8 cellular contexts compared by ENCODE assay signal in the genomic region with DNA sequence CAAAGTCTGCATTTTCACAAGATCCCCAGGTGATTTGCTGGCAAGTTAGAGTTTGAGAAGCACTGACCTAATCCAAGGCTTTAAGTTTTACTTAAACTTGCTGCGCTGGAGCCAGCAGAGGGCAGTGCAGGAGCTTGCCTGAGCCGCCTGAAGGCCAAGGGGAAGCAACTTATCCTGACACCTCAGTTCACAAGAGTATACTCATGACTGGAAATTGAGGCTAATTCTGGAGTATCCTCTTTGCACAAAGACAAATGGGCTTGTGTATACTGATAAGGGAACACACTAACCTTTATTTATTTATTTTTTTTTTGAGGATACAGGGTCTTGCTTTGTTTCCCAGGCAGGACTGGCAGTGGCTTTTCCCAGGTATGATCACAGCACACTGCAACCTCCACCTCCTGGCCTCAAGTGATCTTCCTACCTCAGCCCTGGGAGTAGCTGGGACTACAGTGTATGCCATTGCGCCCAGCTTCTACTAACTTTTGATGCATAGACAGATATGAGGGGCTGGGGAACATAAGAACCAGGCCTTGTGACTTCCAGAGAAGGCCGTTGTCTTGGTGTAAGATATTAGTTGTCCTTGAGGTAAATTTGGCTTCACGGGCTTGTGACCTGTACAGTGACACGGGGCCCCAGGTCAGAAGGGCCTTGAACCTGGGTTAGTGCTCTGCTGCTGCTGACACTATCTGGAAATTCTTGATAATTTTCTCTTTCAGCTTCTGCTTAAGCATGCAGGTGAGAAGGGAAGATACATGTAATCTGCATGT.
DNase-seq lines count a peak whose midpoint lies in the region; FAIRE-seq and TF ChIP-seq lines count a peak whose summit lies in the region.

No MANE protein-coding gene starts in this region.

- in situ Hi-C loops in HAP-1 (cut with MboI; ENCODE audit: low sequenced_read_pairs) (no loop called here), T47D (cut with HindIII; ENCODE audit: low pct_unique_long_range_greater_than_20kb, low sequenced_read_pairs) (no loop called here)

- DNase-seq in GM04503 (ENCODE audit: low read depth), result peak; percentile 7
- peak; percentile 67 to 75 for DNase-seq in HAP-1 (ENCODE audit: low spot score in 2 of 2)
- DNase-seq in NB4 (ENCODE audit: low read depth), result peak; percentile 77
- peak; percentile 73 for DNase-seq in WERI-Rb-1
- peak; percentile 63 to 79 for DNase-seq in T47D (ENCODE audit: low read depth in 1 of 2, low spot score in 1 of 2)
- DNase-seq in stimulated activated CD4-positive, alpha-beta T cell treated with anti-CD3 and anti-CD28 coated beads, Interleukin-2, amount 100 ng/mL, for 4 hours (ENCODE audit: low read depth), result peak; percentile 63
- DNase-seq in GOT3 (lab: John Stamatoyannopoulos, UW), result no peak

- H3K4me3 ChIP-seq in HAP-1, result no peak overlapping the region
- H3K4me3 ChIP-seq in NB4 (ENCODE audit: low read depth, low read length), result no peak overlapping the region
- H3K4me3 ChIP-seq in WERI-Rb-1 (ENCODE audit: low read depth, low read length), result no peak overlapping the region

- peaks cover 6% of the 10 kb centered on the region for H3K4me1 ChIP-seq in HAP-1

- peak; percentile 83 for TF ChIP-seq CTCF in NB4 (IDR thresholded peaks at IDR 0.05; ENCODE audit: low read depth, low read length)
- TF ChIP-seq CTCF in WERI-Rb-1 (IDR thresholded peaks at IDR 0.05; ENCODE audit: low read depth, low read length), result peak; percentile 95

- no peak overlapping the region for H3K27ac ChIP-seq in WERI-Rb-1

- no peak for TF ChIP-seq POLR2A in NB4 (IDR thresholded peaks at IDR 0.05; ENCODE audit: extremely low read depth, insufficient read length)

- no peaks in the 10 kb centered on the region for H3K36me3 ChIP-seq in HAP-1 (replicated peaks)
- H3K36me3 ChIP-seq in WERI-Rb-1, result no peaks in the 10 kb centered on the region

- H3K9me3 ChIP-seq in HAP-1, result no peaks in the 10 kb centered on the region
- H3K9me3 ChIP-seq in WERI-Rb-1 (ENCODE audit: severe bottlenecking), result no peaks in the 10 kb centered on the region

- H3K27me3 ChIP-seq in HAP-1 (ENCODE audit: low read depth) (no peaks in the 10 kb centered on the region; the same call in 1 of the 2 replicates), WERI-Rb-1 (ENCODE audit: insufficient read depth, low read depth, severe bottlenecking) (peaks cover 97% of the 10 kb centered on the region)

- peak; percentile 43 for FAIRE-seq in islet of Langerhans (lab: Jason Lieb, UNC)
